ENCODE assay signal across 18 cellular contexts in genomic region chr5:45383985-45384384, GRCh38.
"Had no signal": no experiment of that assay in that cellular context is flagged by ENCODE, and none has a peak within 500 bp of the region (broad histone marks: within the 10 kb centered on the region; RNA-seq: fewer than 3 reads in every experiment).

No MANE protein-coding gene starts in this region.

- H3K4me3 ChIP-seq: coronary artery, gastrocnemius medialis, heart left ventricle, hepatocyte, mucosa of descending colon, neural progenitor cell, smooth muscle cell, stomach, thyroid gland, vagina had no signal

- DNase-seq: effector memory CD8-positive, alpha-beta T cell; gastrocnemius medialis; kidney; mesenchymal stem cell; mucosa of descending colon; naive B cell; stimulated activated CD4-positive, alpha-beta T cell treated with anti-CD3 and anti-CD28 coated beads, Interleukin-2, amount 100 ng/mL, for 24 hours; stimulated activated CD4-positive, alpha-beta T cell treated with anti-CD3 and anti-CD28 coated beads, Interleukin-4, amount 100 ng/mL, for 24 hours; stimulated activated naive CD4-positive, alpha-beta T cell treated with Interleukin-2 at 50 U/mL for 16 hours; stomach; thyroid gland; trophoblast cell had no signal
